ENCODE assay signal across 11 cellular contexts in the genomic region with DNA sequence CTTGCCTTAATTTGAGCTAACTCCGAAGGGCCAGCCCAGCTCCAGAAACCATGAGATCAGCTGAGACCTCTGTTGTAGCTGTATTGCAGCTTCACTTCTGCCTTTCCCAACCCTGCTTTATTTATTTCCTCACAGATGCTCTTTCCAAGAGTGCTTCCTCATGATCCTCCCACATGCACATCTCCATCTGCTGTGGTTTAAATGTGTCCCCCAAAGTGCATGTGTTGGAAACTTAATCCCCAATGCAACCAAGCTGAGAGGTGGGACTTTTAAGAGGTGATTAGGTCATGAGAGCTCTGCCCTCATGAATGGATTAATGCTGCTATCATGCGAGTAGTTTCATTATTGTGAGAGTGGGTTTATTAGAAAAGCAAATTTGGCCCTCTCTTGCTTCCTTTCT.
DNase-seq lines count a peak whose midpoint lies in the region; ATAC-seq lines count a peak whose summit lies in the region.
"Had no signal": no experiment of that assay in that cellular context is flagged by ENCODE, and none has a peak within 500 bp of the region (broad histone marks: within the 10 kb centered on the region; RNA-seq: fewer than 3 reads in every experiment).

No MANE protein-coding gene starts in this region.

- peak overlapping the region; percentile 91 for H3K27ac Mint-ChIP-seq in T-helper 2 cell treated with Interferon-gamma antibody and Interleukin-4, amounts not matched to agents 5 μg/mL and 100 μg/mL, for 36 hours
- peak overlapping the region; percentile 81 for H3K27ac Mint-ChIP-seq in activated CD8-positive, alpha-beta T cell treated with anti-CD3 and anti-CD28 coated beads, Interleukin-2, amount 10 ng/mL, durations not matched to agents 7 days and 5 days

- H3K4me3 Mint-ChIP-seq in T-helper 2 cell treated with Interferon-gamma antibody and Interleukin-4, amounts not matched to agents 5 μg/mL and 100 μg/mL, for 36 hours: no peak overlapping the region
- H3K4me3 Mint-ChIP-seq in activated CD8-positive, alpha-beta T cell treated with anti-CD3 and anti-CD28 coated beads, Interleukin-2, amount 10 ng/mL, durations not matched to agents 7 days and 5 days: peak overlapping the region; percentile 26

- CTCF ChIA-PET in activated CD8-positive, alpha-beta T cell treated with anti-CD3 and anti-CD28 coated beads, Interleukin-2, amount 10 ng/mL, durations not matched to agents 7 days and 5 days (lab: Charles Lee): interaction anchor here (0.9 to 3.3 kb wide), 4 partner anchors 11 to 60 kb away, joined by 3 to 11 read pairs (median 6); no protein-coding TSS in a partner anchor

- in situ Hi-C loops in KBM-7 (cut with MboI; ENCODE audit: low pct_unique_long_range_greater_than_20kb, low sequenced_read_pairs): no loop called here

- H3K9me3 Mint-ChIP-seq in T-helper 2 cell treated with Interferon-gamma antibody and Interleukin-4, amounts not matched to agents 5 μg/mL and 100 μg/mL, for 36 hours: peaks cover 39% of the 10 kb centered on the region
- H3K9me3 Mint-ChIP-seq in activated CD8-positive, alpha-beta T cell treated with anti-CD3 and anti-CD28 coated beads, Interleukin-2, amount 10 ng/mL, durations not matched to agents 7 days and 5 days (ENCODE audit: insufficient read depth): peaks cover 34% of the 10 kb centered on the region

- POLR2A ChIA-PET in activated CD8-positive, alpha-beta T cell treated with anti-CD3 and anti-CD28 coated beads, Interleukin-2, amount 10 ng/mL, durations not matched to agents 7 days and 5 days (lab: Charles Lee): interaction anchor here (0.9 to 3.6 kb wide), 4 partner anchors 9 to 164 kb away, joined by 4 to 15 read pairs (median 5); a partner anchor contains a TSS

- no peaks in the 10 kb centered on the region for H3K27me3 Mint-ChIP-seq in T-helper 2 cell treated with Interferon-gamma antibody and Interleukin-4, amounts not matched to agents 5 μg/mL and 100 μg/mL, for 36 hours (ENCODE audit: low read depth)
- no peaks in the 10 kb centered on the region for H3K27me3 Mint-ChIP-seq in activated CD8-positive, alpha-beta T cell treated with anti-CD3 and anti-CD28 coated beads, Interleukin-2, amount 10 ng/mL, durations not matched to agents 7 days and 5 days (ENCODE audit: low read depth)

- ATAC-seq in activated CD8-positive, alpha-beta T cell treated with anti-CD3 and anti-CD28 coated beads, Interleukin-2, amount 10 ng/mL, durations not matched to agents 7 days and 5 days: no peak
- ATAC-seq in left lobe of liver: no peak

- no peak for DNase-seq in T-helper 2 cell treated with Interferon-gamma antibody and Interleukin-4, amounts not matched to agents 5 μg/mL and 100 μg/mL, for 36 hours (ENCODE audit: low spot score)
- DNase-seq in T-helper 2 cell: no peak
- DNase-seq in KBM-7: peak; percentile 55
- no peak for DNase-seq in activated CD8-positive, alpha-beta T cell treated with anti-CD3 and anti-CD28 coated beads, Interleukin-2, amount 10 ng/mL, durations not matched to agents 7 days and 5 days
- DNase-seq in myocyte (ENCODE audit: low read depth): peak; percentile 79
- DNase-seq in cerebellar nuclear complex (lab: John Stamatoyannopoulos, UW): no peak
- no peak for DNase-seq in left lobe of liver (ENCODE audit: low spot score)
- DNase-seq in cerebellar cortex (ENCODE audit: low spot score): no peak
- DNase-seq: activated T-cell treated with anti-CD3 and anti-CD28 coated beads, Interleukin-2, amount 50 U/mL, for 1 hour; Calu3; stimulated activated naive CD4-positive, alpha-beta T cell had no signal

- peaks cover 52% of the 10 kb centered on the region for H3K36me3 Mint-ChIP-seq in T-helper 2 cell treated with Interferon-gamma antibody and Interleukin-4, amounts not matched to agents 5 μg/mL and 100 μg/mL, for 36 hours (ENCODE audit: low read depth)
- peaks cover 87% of the 10 kb centered on the region for H3K36me3 Mint-ChIP-seq in activated CD8-positive, alpha-beta T cell treated with anti-CD3 and anti-CD28 coated beads, Interleukin-2, amount 10 ng/mL, durations not matched to agents 7 days and 5 days (ENCODE audit: low read depth)

- peaks cover 66% of the 10 kb centered on the region for H3K4me1 Mint-ChIP-seq in T-helper 2 cell treated with Interferon-gamma antibody and Interleukin-4, amounts not matched to agents 5 μg/mL and 100 μg/mL, for 36 hours (ENCODE audit: low read depth)
- peaks cover 73% of the 10 kb centered on the region for H3K4me1 Mint-ChIP-seq in activated CD8-positive, alpha-beta T cell treated with anti-CD3 and anti-CD28 coated beads, Interleukin-2, amount 10 ng/mL, durations not matched to agents 7 days and 5 days (ENCODE audit: low read depth)

Comparison
In these comparisons a context has a peak if more than half of its experiments do, and no peak if none do; other contexts are left out.
1. DNase-seq: peak in KBM-7 (single experiment) and myocyte (single experiment); none in T-helper 2 cell treated with Interferon-gamma antibody and Interleukin-4, amounts not matched to agents 5 μg/mL and 100 μg/mL, for 36 hours (single experiment), T-helper 2 cell (0 of 5), activated CD8-positive, alpha-beta T cell treated with anti-CD3 and anti-CD28 coated beads, Interleukin-2, amount 10 ng/mL, durations not matched to agents 7 days and 5 days (single experiment), cerebellar nuclear complex (0 of 2), left lobe of liver (single experiment) and cerebellar cortex (single experiment).